24 cellular contexts compared by ENCODE assay signal in the genomic region with DNA sequence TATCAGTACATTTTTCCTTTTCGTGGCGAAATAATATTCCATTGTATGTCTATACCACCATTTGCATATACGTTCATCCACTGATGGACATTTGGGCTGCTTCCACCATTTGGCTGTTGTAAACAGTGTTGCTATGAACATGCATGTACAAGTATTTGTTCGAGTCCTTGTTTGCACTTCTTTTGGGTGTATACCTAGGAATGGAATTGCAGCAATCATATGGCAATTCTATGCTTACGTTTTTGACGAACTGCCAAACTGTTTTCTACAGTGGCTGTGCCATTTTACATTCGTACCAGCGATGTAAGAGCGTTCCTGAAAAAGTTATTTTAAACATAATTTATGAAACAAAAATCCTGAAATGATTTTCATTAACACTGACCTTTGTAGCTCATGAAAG.
"Had no signal": no experiment of that assay in that cellular context is flagged by ENCODE, and none has a peak within 500 bp of the region (broad histone marks: within the 10 kb centered on the region; RNA-seq: fewer than 3 reads in every experiment).

No MANE protein-coding gene starts in this region.

- ATAC-seq: T-helper 17 cell had no signal

- H3K27ac Mint-ChIP-seq: activated CD4-positive, alpha-beta memory T cell treated with anti-CD3 and anti-CD28 coated beads, Interleukin-2, amount 10 ng/mL, durations not matched to agents 7 days and 5 days; activated CD4-positive, alpha-beta T cell treated with anti-CD3 and anti-CD28 coated beads, Interleukin-2, amount 10 ng/mL, durations not matched to agents 7 days and 5 days; activated T-helper 2 cell treated with anti-CD3 and anti-CD28 coated beads, Interferon-gamma antibody, Interleukin-2, Interleukin-4, amounts not matched to agents 10 μg/mL and 5 μg/mL and 100 μg/mL, durations not matched to agents 14 hours and 24 hours and 36 hours; T-helper 17 cell had no signal

- H3K4me3 Mint-ChIP-seq: activated B cell treated with CpG ODN at 0.5 μM for 24 hours; activated CD4-positive, alpha-beta memory T cell treated with anti-CD3 and anti-CD28 coated beads, Interleukin-2, amount 10 ng/mL, durations not matched to agents 7 days and 5 days; activated CD4-positive, alpha-beta T cell treated with anti-CD3 and anti-CD28 coated beads, Interleukin-2, amount 10 ng/mL, durations not matched to agents 7 days and 5 days had no signal

- H3K9me3 ChIP-seq: breast epithelium, MG63 had no signal

- H3K27ac ChIP-seq: breast epithelium had no signal

- FAIRE-seq: RCC 7860 had no signal

- H3K4me3 ChIP-seq: breast epithelium, MG63 had no signal

- H3K4me1 ChIP-seq: breast epithelium had no signal

- H3K9me3 Mint-ChIP-seq: activated B cell treated with CpG ODN at 0.5 μM for 24 hours; activated CD4-positive, alpha-beta memory T cell treated with anti-CD3 and anti-CD28 coated beads, Interleukin-2, amount 10 ng/mL, durations not matched to agents 7 days and 5 days; activated CD4-positive, alpha-beta T cell treated with anti-CD3 and anti-CD28 coated beads, Interleukin-2, amount 10 ng/mL, durations not matched to agents 7 days and 5 days; activated T-helper 2 cell treated with anti-CD3 and anti-CD28 coated beads, Interferon-gamma antibody, Interleukin-2, Interleukin-4, amounts not matched to agents 10 μg/mL and 5 μg/mL and 100 μg/mL, durations not matched to agents 14 hours and 24 hours and 36 hours had no signal

- H3K36me3 ChIP-seq: breast epithelium had no signal

- H3K27me3 Mint-ChIP-seq: activated B cell treated with CpG ODN at 0.5 μM for 24 hours; activated CD4-positive, alpha-beta memory T cell treated with anti-CD3 and anti-CD28 coated beads, Interleukin-2, amount 10 ng/mL, durations not matched to agents 7 days and 5 days; activated CD4-positive, alpha-beta T cell treated with anti-CD3 and anti-CD28 coated beads, Interleukin-2, amount 10 ng/mL, durations not matched to agents 7 days and 5 days; T-helper 17 cell had no signal

- DNase-seq: activated B cell treated with CpG ODN at 0.5 μM for 24 hours; activated CD4-positive, alpha-beta memory T cell treated with anti-CD3 and anti-CD28 coated beads, Interleukin-2, amount 10 ng/mL, durations not matched to agents 7 days and 5 days; activated CD4-positive, alpha-beta T cell treated with anti-CD3 and anti-CD28 coated beads, Interleukin-2, amount 10 ng/mL, durations not matched to agents 7 days and 5 days; activated gamma-delta T cell treated with Interleukin-2 at 50 U/mL for 16 hours; activated naive CD4-positive, alpha-beta T cell treated with anti-CD3 and anti-CD28 coated beads, Interleukin-2, amount 50 U/mL, for 16 hours; activated T-cell treated with anti-CD3 and anti-CD28 coated beads for 4 hours; activated T-cell treated with anti-CD3 and anti-CD28 coated beads, Interleukin-2, amount 50 U/mL, for 48 hours; aorta; central memory CD4-positive, alpha-beta T cell; MG63; NCI-H1092 treated with DMSO at 0.1 percent for 48 hours; NCI-H1417 treated with DMSO at 0.1 percent for 48 hours; NCI-H1694 treated with DMSO at 0.1 percent for 48 hours; NCI-H2081; NCI-H2171 treated with DMSO at 0.1 percent for 48 hours; NCI-H226; NCI-H526; NCI-H82; SHP77 treated with DMSO at 0.1 percent for 48 hours; T-helper 17 cell; T-helper 9 cell had no signal

- H3K27me3 ChIP-seq: breast epithelium, MG63 had no signal
